ENCODE assay signal across 18 cellular contexts in the genomic region with DNA sequence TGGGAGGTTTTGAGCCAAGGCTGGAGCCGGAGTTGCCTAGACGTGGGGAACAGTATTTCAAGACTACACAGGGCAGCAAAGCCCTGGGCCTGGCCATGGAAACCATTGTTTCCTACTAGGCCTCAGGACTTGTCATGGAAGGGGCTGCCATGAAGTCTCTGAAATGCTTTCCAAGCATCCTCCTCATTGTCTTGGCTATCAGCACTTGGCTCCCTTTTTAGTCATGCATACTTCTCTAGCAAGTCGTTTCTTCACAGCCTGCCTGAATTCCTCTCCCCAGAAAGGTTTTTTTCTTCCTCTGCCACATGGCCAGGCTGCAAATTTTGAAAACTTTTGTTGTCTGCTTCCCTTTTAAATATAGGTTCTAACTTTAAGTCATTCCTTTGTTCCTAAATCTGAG.
"Had no signal": no experiment of that assay in that cellular context is flagged by ENCODE, and none has a peak within 500 bp of the region (broad histone marks: within the 10 kb centered on the region; RNA-seq: fewer than 3 reads in every experiment).

No MANE protein-coding gene starts in this region.

- DNase-seq: effector memory CD8-positive, alpha-beta T cell; esophagus squamous epithelium; foreskin keratinocyte; kidney glomerular epithelial cell; mammary epithelial cell; mucosa of descending colon; naive thymus-derived CD8-positive, alpha-beta T cell; occipital lobe; pancreas; right lobe of liver; spleen; stimulated activated CD4-positive, alpha-beta T cell treated with anti-CD3 and anti-CD28 coated beads, Interleukin-15, amount 100 ng/mL, for 24 hours; stimulated activated CD4-positive, alpha-beta T cell treated with anti-CD3 and anti-CD28 coated beads, Interleukin-1b, Interleukin-23, amount 100 ng/mL, for 48 hours; stimulated activated CD4-positive, alpha-beta T cell treated with anti-CD3 and anti-CD28 coated beads, Interleukin-4, amount 100 ng/mL, for 24 hours; tibial artery; upper lobe of left lung; uterus had no signal

- H3K4me3 ChIP-seq: esophagus squamous epithelium, mucosa of descending colon, pancreas, right lobe of liver, spleen, tibial artery, upper lobe of left lung, uterus had no signal

- ATAC-seq: effector memory CD8-positive, alpha-beta T cell; foreskin keratinocyte; mucosa of descending colon; naive thymus-derived CD8-positive, alpha-beta T cell; pancreas; right lobe of liver; stimulated activated memory B cell treated with anti-CD40 and anti-IgM and Interleukin-4, amounts not matched to agents 10 μg/mL and 1 μg/mL and 100 μg/mL, for 72 hours had no signal
